In the genomic region with DNA sequence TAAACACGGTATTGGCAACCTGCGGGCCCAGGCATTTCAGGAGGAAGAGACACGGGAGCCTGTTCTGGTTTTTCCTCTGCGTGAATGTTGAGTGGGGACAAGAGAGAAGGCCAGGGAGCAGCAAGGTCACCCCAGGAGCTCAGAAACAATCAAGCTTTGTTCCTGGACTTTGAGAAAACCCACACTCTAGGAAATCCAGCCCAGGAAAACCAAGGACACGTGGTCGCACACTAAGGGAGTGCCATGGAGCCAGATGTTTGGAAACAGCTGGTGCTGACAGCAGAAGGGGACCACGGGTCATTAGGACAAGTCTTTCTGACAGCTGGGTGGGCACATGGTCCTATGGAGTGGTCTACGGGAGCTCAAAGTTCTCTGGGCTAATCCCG, we compare ENCODE assay signal across 10 cellular contexts. TPM values are rescaled to one million over a fixed set of nuclear protein-coding genes. Genes with fewer than 3 reads are reported as not detected.
DNase-seq lines count a peak whose midpoint lies in the region; ATAC-seq and TF ChIP-seq lines count a peak whose summit lies in the region.
"Had no signal": no experiment of that assay in that cellular context is flagged by ENCODE, and none has a peak within 500 bp of the region (broad histone marks: within the 10 kb centered on the region; RNA-seq: fewer than 3 reads in every experiment).

No MANE protein-coding gene starts in this region.

- H3K9me3 Mint-ChIP-seq in Calu3 (ENCODE audit: low read depth, unreplicated experiment) = no peaks in the 10 kb centered on the region
- no peaks in the 10 kb centered on the region for H3K9me3 Mint-ChIP-seq in activated naive CD8-positive, alpha-beta T cell treated with anti-CD3 and anti-CD28 coated beads for 36 hours

- BruUV-seq in Calu3 (replicated peaks; lab: Mats Ljungman, UMichigan) = no TSS peak

- no peak overlapping the region for H3K4me3 Mint-ChIP-seq in Calu3 (ENCODE audit: low read depth, unreplicated experiment)
- peak overlapping the region; percentile 18 for H3K4me3 Mint-ChIP-seq in activated naive CD8-positive, alpha-beta T cell treated with anti-CD3 and anti-CD28 coated beads for 36 hours

- DNase-seq in Calu3 (no peak), hippocampal formation (lab: John Stamatoyannopoulos, UW) (peak; percentile 65 to 78), foreskin keratinocyte (no peak), H7 (no peak), AG20443 (ENCODE audit: low spot score) (no peak), SKM-1 (lab: John Stamatoyannopoulos, UW; ENCODE audit: unreplicated experiment) (no peak)
- DNase-seq in activated naive CD8-positive, alpha-beta T cell treated with anti-CD3 and anti-CD28 coated beads for 36 hours = no peak
- DNase-seq: GF-D8, NCI-H510A had no signal

- no peaks in the 10 kb centered on the region for H3K27me3 Mint-ChIP-seq in Calu3 (ENCODE audit: unreplicated experiment)
- no peaks in the 10 kb centered on the region for H3K27me3 Mint-ChIP-seq in activated naive CD8-positive, alpha-beta T cell treated with anti-CD3 and anti-CD28 coated beads for 36 hours

- ATAC-seq in foreskin keratinocyte = no peak

- H3K36me3 Mint-ChIP-seq in Calu3 (ENCODE audit: insufficient read depth, unreplicated experiment) = peaks cover 69% of the 10 kb centered on the region
- H3K36me3 Mint-ChIP-seq in activated naive CD8-positive, alpha-beta T cell treated with anti-CD3 and anti-CD28 coated beads for 36 hours = peaks cover 76% of the 10 kb centered on the region

- H3K4me1 Mint-ChIP-seq in Calu3 (ENCODE audit: low read depth, unreplicated experiment) = peaks cover 48% of the 10 kb centered on the region
- H3K4me1 Mint-ChIP-seq in activated naive CD8-positive, alpha-beta T cell treated with anti-CD3 and anti-CD28 coated beads for 36 hours = peaks cover 82% of the 10 kb centered on the region

- H3K36me3 ChIP-seq in rectal smooth muscle tissue (ENCODE audit: control insufficient read depth, insufficient read depth, low read length) (peaks cover 49% of the 10 kb centered on the region), H7 (replicated peaks; ENCODE audit: control insufficient read depth, insufficient read depth, low read length) (peaks cover 23% of the 10 kb centered on the region)

- H3K27ac ChIP-seq in rectal smooth muscle tissue (ENCODE audit: low read depth, low read length) = peak overlapping the region; percentile 79
- no peak overlapping the region for H3K27ac ChIP-seq in foreskin keratinocyte

- H3K4me3 ChIP-seq in rectal smooth muscle tissue (ENCODE audit: low read length) (no peak overlapping the region), H7 (ENCODE audit: insufficient read depth, low read depth, low read length) (no peak overlapping the region)

- no peak overlapping the region for H3K9ac ChIP-seq in rectal smooth muscle tissue (ENCODE audit: low read length)

- H3K27me3 ChIP-seq in rectal smooth muscle tissue (ENCODE audit: control insufficient read depth, insufficient read depth, low read length) (no peaks in the 10 kb centered on the region), foreskin keratinocyte (no peaks in the 10 kb centered on the region), H7 (ENCODE audit: control insufficient read depth, insufficient read depth, low read length) (no peaks in the 10 kb centered on the region)

- intact Hi-C loops in Calu3 (cut with micrococcal nuclease; ENCODE audit: unreplicated experiment) = no loop called here

- CTCF ChIA-PET in Calu3 (lab: Charles Lee) = interaction anchor here (0.6 to 1.6 kb wide), 8 partner anchors 8 to 140 kb away, joined by 3 to 11 read pairs (median 4); no protein-coding TSS in a partner anchor

- H3K4me1 ChIP-seq in rectal smooth muscle tissue (ENCODE audit: control insufficient read depth, insufficient read depth, low read length) (peaks cover 58% of the 10 kb centered on the region), foreskin keratinocyte (peaks cover 33% of the 10 kb centered on the region)

- peak overlapping the region; percentile 66 for H3K27ac Mint-ChIP-seq in Calu3 (ENCODE audit: unreplicated experiment)
- H3K27ac Mint-ChIP-seq in activated naive CD8-positive, alpha-beta T cell treated with anti-CD3 and anti-CD28 coated beads for 36 hours = peak overlapping the region; percentile 90

- TF ChIP-seq CTCF in Calu3 (IDR thresholded peaks at IDR 0.05; ENCODE audit: unreplicated experiment) (no peak), foreskin keratinocyte (conservative IDR thresholded peaks at IDR 0.05) (no peak)

RNA-seq across cellular contexts. Expression of a gene that starts 44.1 kb away (rescaled TPM):
- 526 and 606 TPM in 2 replicates for total RNA-seq in Calu3 (2022)
- total RNA-seq in activated naive CD8-positive, alpha-beta T cell treated with anti-CD3 and anti-CD28 coated beads for 36 hours = 100 to 1,000 TPM; 551 to 554 TPM
- total RNA-seq in foreskin keratinocyte = 926 and 995 TPM in 2 replicates
- 295 and 315 TPM in 2 replicates for polyA plus RNA-seq in foreskin keratinocyte
- total RNA-seq in H7 (2014; rRNA removed; shearing (Covaris generic)) = 117 and 149 TPM in 2 replicates

Comparison
In these comparisons a context has a peak if more than half of its experiments do, and no peak if none do; other contexts are left out.
1. DNase-seq: peak in hippocampal formation (2 of 2); none in Calu3 (single experiment), activated naive CD8-positive, alpha-beta T cell treated with anti-CD3 and anti-CD28 coated beads for 36 hours (single experiment), foreskin keratinocyte (0 of 2), H7 (single experiment), AG20443 (single experiment) and SKM-1 (single experiment).